Comparison of ENCODE assay signal across 19 cellular contexts in genomic region chr15:77895742-77896141, GRCh38.
"Had no signal": no experiment of that assay in that cellular context is flagged by ENCODE, and none has a peak within 500 bp of the region (broad histone marks: within the 10 kb centered on the region; RNA-seq: fewer than 3 reads in every experiment).

No MANE protein-coding gene starts in this region.

- H3K4me3 ChIP-seq: esophagus squamous epithelium, mucosa of descending colon, right lobe of liver, spleen, testis, transverse colon had no signal

- H3K27me3 ChIP-seq: right lobe of liver, testis had no signal

- H3K27ac Mint-ChIP-seq: dendritic cell treated with granulocyte-macrophage colony-stimulating factor and Interleukin-4, amounts not matched to agents 40 ng/mL and 50 ng/mL, for 4 days; effector memory CD8-positive, alpha-beta T cell; immature natural killer cell; naive thymus-derived CD8-positive, alpha-beta T cell; progenitor cell of endocrine pancreas; stimulated activated naive B cell treated with anti-CD40 and anti-IgM and Interleukin-4, amounts not matched to agents 10 μg/mL and 1 μg/mL and 100 μg/mL, for 72 hours had no signal

- H3K4me3 Mint-ChIP-seq: dendritic cell treated with granulocyte-macrophage colony-stimulating factor and Interleukin-4, amounts not matched to agents 40 ng/mL and 50 ng/mL, for 4 days; effector memory CD8-positive, alpha-beta T cell; immature natural killer cell; naive thymus-derived CD8-positive, alpha-beta T cell; stimulated activated naive B cell treated with anti-CD40 and anti-IgM and Interleukin-4, amounts not matched to agents 10 μg/mL and 1 μg/mL and 100 μg/mL, for 72 hours; stimulated activated naive CD8-positive, alpha-beta T cell treated with anti-CD3 and anti-CD28 coated beads, Interleukin-15, amount 100 ng/mL, for 72 hours had no signal

- H3K36me3 ChIP-seq: esophagus squamous epithelium, neutrophil, right lobe of liver, spleen, transverse colon had no signal

- H3K36me3 Mint-ChIP-seq: immature natural killer cell; naive thymus-derived CD8-positive, alpha-beta T cell; stimulated activated naive B cell treated with anti-CD40 and anti-IgM and Interleukin-4, amounts not matched to agents 10 μg/mL and 1 μg/mL and 100 μg/mL, for 72 hours had no signal

- DNase-seq: effector memory CD8-positive, alpha-beta T cell; esophagus squamous epithelium; foreskin keratinocyte; immature natural killer cell; left colon; stimulated activated CD4-positive, alpha-beta T cell treated with anti-CD3 and anti-CD28 coated beads, Interleukin-15, amount 100 ng/mL, for 24 hours; stimulated activated CD4-positive, alpha-beta T cell treated with anti-CD3 and anti-CD28 coated beads, Interleukin-1b, Interleukin-23, amount 100 ng/mL, for 48 hours; stimulated activated CD4-positive, alpha-beta T cell treated with anti-CD3 and anti-CD28 coated beads, Interleukin-4, amount 100 ng/mL, for 4 hours; stimulated activated naive B cell treated with anti-CD40 and anti-IgM and Interleukin-4, amounts not matched to agents 10 μg/mL and 1 μg/mL and 100 μg/mL, for 72 hours; stimulated activated naive CD8-positive, alpha-beta T cell treated with anti-CD3 and anti-CD28 coated beads, Interleukin-15, amount 100 ng/mL, for 72 hours; testis; transverse colon had no signal

- H3K27ac ChIP-seq: esophagus squamous epithelium, foreskin keratinocyte, neutrophil, right lobe of liver, spleen, testis, transverse colon had no signal

- H3K9me3 ChIP-seq: esophagus squamous epithelium, mucosa of descending colon, neutrophil, right lobe of liver, spleen, testis, transverse colon had no signal

- H3K9me3 Mint-ChIP-seq: dendritic cell treated with granulocyte-macrophage colony-stimulating factor and Interleukin-4, amounts not matched to agents 40 ng/mL and 50 ng/mL, for 4 days; effector memory CD8-positive, alpha-beta T cell; naive thymus-derived CD8-positive, alpha-beta T cell; stimulated activated naive B cell treated with anti-CD40 and anti-IgM and Interleukin-4, amounts not matched to agents 10 μg/mL and 1 μg/mL and 100 μg/mL, for 72 hours; stimulated activated naive CD8-positive, alpha-beta T cell treated with anti-CD3 and anti-CD28 coated beads, Interleukin-15, amount 100 ng/mL, for 72 hours had no signal

- H3K4me1 ChIP-seq: foreskin keratinocyte, right lobe of liver, testis, transverse colon had no signal

- ATAC-seq: effector memory CD8-positive, alpha-beta T cell; foreskin keratinocyte; left colon; mucosa of descending colon; naive thymus-derived CD8-positive, alpha-beta T cell; right lobe of liver; stimulated activated naive B cell treated with anti-CD40 and anti-IgM and Interleukin-4, amounts not matched to agents 10 μg/mL and 1 μg/mL and 100 μg/mL, for 72 hours; stimulated activated naive CD8-positive, alpha-beta T cell treated with anti-CD3 and anti-CD28 coated beads, Interleukin-15, amount 100 ng/mL, for 72 hours had no signal
